In the genomic region with DNA sequence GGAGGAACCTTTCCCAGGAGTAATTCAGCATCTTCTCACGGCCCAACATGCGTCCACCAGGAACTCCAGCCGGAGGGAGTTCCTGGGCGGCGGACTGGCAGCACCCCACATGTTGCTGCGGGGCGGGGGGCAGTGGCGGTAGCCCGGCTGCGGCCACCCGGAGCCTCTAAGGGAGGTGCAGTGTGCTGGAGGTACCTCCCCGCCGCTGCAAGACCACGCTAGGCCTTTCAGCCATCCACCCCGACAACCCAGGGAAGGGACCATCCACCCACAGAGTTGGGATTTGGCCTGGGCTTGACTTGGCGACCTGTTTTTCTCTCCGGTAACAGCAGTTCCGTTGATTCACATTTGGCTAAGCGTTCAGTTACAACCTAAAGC, we compare ENCODE assay signal across 9 cellular contexts. TPM values are rescaled to one million over a fixed set of nuclear protein-coding genes. Genes with fewer than 3 reads are reported as not detected.
DNase-seq lines count a peak whose midpoint lies in the region; TF ChIP-seq lines count a peak whose summit lies in the region.
"Had no signal": no experiment of that assay in that cellular context is flagged by ENCODE, and none has a peak within 500 bp of the region (broad histone marks: within the 10 kb centered on the region; RNA-seq: fewer than 3 reads in every experiment).

No MANE protein-coding gene starts in this region.

- H3K27ac ChIP-seq in ascending aorta: no peak overlapping the region
- no peak overlapping the region for H3K27ac ChIP-seq in testis
- H3K27ac ChIP-seq: BLaER1 had no signal

- H3K27me3 ChIP-seq in ascending aorta (no peaks in the 10 kb centered on the region), testis (no peaks in the 10 kb centered on the region)
- H3K27me3 ChIP-seq: BLaER1 had no signal

- TF ChIP-seq POLR2A in testis (IDR thresholded peaks at IDR 0.05): no peak

- intact Hi-C loops in ascending aorta (cut with DNase I) (loop anchor here (10.0 kb wide), 2 partner anchors 254 to 1934 kb away; a partner anchor contains a TSS), testis (cut with DNase I; ENCODE audit: low total_unique reads) (no loop called here)

- WGBS in testis, 2 donors: 4% methylated on average over 19 of the region's 19 CpGs; no CpG with 5 or more reads in 1 of the 2 donors

- H3K4me3 ChIP-seq in ascending aorta (peak overlapping the region; percentile 68 to 82), testis (peak overlapping the region; percentile 59 to 75)
- H3K4me3 ChIP-seq: BLaER1 had no signal

- TF ChIP-seq CTCF in ascending aorta (IDR thresholded peaks at IDR 0.05): no peak
- TF ChIP-seq CTCF in testis (IDR thresholded peaks at IDR 0.05): no peak

- H3K9me3 ChIP-seq in ascending aorta (no peaks in the 10 kb centered on the region), testis (no peaks in the 10 kb centered on the region)

- no peaks in the 10 kb centered on the region for H3K36me3 ChIP-seq in ascending aorta
- H3K36me3 ChIP-seq in testis (ENCODE audit: low read depth, missing control alignments): no peaks in the 10 kb centered on the region
- H3K36me3 ChIP-seq: BLaER1 had no signal

- in situ Hi-C loops in ACHN (cut with HindIII; ENCODE audit: low pct_ligation_motif_present, low pct_unique_long_range_greater_than_20kb, low sequenced_read_pairs): no loop called here

- H3K4me1 ChIP-seq in ascending aorta (peaks cover 0 to 12% of the 10 kb centered on the region in 2 donors), testis (no peaks in the 10 kb centered on the region)
- H3K4me1 ChIP-seq: BLaER1 had no signal

- DNase-seq in NCI-H1417 (lab: John Stamatoyannopoulos, UW) (peak in 2 of 3 experiments; percentile 64 to 75), NCI-H1417 treated with DMSO at 0.1 percent for 48 hours (lab: John Stamatoyannopoulos, UW) (no peak), ascending aorta (ENCODE audit: low spot score in 2 of 2) (no peak), left kidney (ENCODE audit: low read depth, low spot score) (peak; percentile 54), testis (no peak), NCI-H2196 treated with DMSO at 0.1 percent for 48 hours (lab: John Stamatoyannopoulos, UW; ENCODE audit: unreplicated experiment) (no peak), foreskin melanocyte (no peak), ACHN (no peak)

RNA-seq across cellular contexts. Expression of a gene that starts 0.6 kb away (rescaled TPM):
- total RNA-seq in ascending aorta: 1.8 TPM
- total RNA-seq in testis: 10 to 100 TPM in 1 of 2 donors, 1 to 10 TPM in 1; 6.8 to 10.2 TPM
- polyA plus RNA-seq in testis (ENCODE audit: insufficient read depth, low read depth, low replicate concordance): 6.9 TPM

Comparison
In these comparisons a context has a peak if more than half of its experiments do, and no peak if none do; other contexts are left out.
1. DNase-seq: peak in NCI-H1417 (2 of 3) and left kidney (single experiment); none in NCI-H1417 treated with DMSO at 0.1 percent for 48 hours (single experiment), ascending aorta (0 of 2), testis (single experiment), NCI-H2196 treated with DMSO at 0.1 percent for 48 hours (single experiment), foreskin melanocyte (single experiment) and ACHN (single experiment).